1 cellular context compared by ENCODE assay signal in the genomic region with DNA sequence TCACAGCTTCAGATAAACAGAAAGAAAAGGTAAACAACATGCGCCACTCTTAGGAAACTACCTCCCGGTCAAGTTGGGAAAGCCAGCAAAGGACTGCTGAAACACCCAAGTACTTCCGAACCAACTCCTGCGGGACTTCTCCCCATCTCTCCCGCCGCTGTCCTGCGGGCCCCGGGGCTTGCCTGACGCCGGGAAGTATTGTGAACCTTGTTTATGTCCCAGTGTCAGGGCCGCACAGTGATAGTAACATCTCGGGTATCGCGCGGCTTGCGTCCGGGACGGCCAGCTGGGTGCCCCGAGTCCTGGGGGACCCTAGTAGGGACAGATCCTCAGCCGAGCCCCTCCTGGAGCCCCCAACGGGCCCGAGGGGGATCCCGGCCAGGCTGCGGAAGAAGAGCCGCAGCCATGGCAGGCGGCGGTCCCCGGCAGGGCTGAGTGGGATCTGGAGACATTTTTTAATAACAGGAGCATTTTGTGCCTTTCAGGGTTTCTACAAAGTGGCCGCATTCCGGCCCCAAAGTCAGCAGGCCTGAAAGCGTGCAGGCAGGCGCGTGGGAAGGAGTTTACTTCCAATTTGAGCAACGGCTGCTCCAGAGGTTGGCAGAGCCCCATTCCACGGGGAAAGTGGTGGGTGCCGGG.
TF ChIP-seq lines count a peak whose summit lies in the region.

No MANE protein-coding gene starts in this region.

TF ChIP-seq in HepG2, 621 proteins besides CTCF, POLR2A, EP300 and RAD21 (continued from another document and continues in another):
- TF ChIP-seq ZNF280D (CRISPR knock-in tag; IDR thresholded peaks at IDR 0.05) (0 out of 2 replicates have a peak, but pooled peaks have one; percentile 79), HNRNPLL (IDR thresholded peaks at IDR 0.05; ENCODE audit: low read depth, low read length, poor library complexity, severe bottlenecking) (peak; percentile 47), ZFYVE20 (CRISPR knock-in tag; IDR thresholded peaks at IDR 0.05; ENCODE audit: borderline replicate concordance, low read depth) (no peak), SP2 (CRISPR knock-in tag; IDR thresholded peaks at IDR 0.05) (no peak), RARG (CRISPR knock-in tag; IDR thresholded peaks at IDR 0.05; ENCODE audit: low read depth) (no peak), ZSCAN21 (CRISPR knock-in tag; IDR thresholded peaks at IDR 0.05; ENCODE audit: borderline replicate concordance) (no peak), KMT2B (CRISPR knock-in tag; IDR thresholded peaks at IDR 0.05) (peak; percentile 20; the same call in 1 of the 2 replicates), AKNA (CRISPR knock-in tag; IDR thresholded peaks at IDR 0.05; ENCODE audit: borderline replicate concordance) (no peak), ZNF772 (CRISPR knock-in tag; IDR thresholded peaks at IDR 0.05) (peak; percentile 10; the same call in 1 of the 2 replicates), MLXIP (CRISPR knock-in tag; IDR thresholded peaks at IDR 0.05; ENCODE audit: borderline replicate concordance) (0 out of 2 replicates have a peak, but pooled peaks have one; percentile 38), SMAD9 (CRISPR knock-in tag; IDR thresholded peaks at IDR 0.05) (0 out of 2 replicates have a peak, but pooled peaks have one; percentile 25), ZNF484 (CRISPR knock-in tag; IDR thresholded peaks at IDR 0.05; ENCODE audit: borderline replicate concordance, low read depth) (no peak), KLF11 (CRISPR knock-in tag; IDR thresholded peaks at IDR 0.05) (0 out of 2 replicates have a peak, but pooled peaks have one; percentile 35), FOXK2 (IDR thresholded peaks at IDR 0.05) (peak; percentile 88), ZNF724P (CRISPR knock-in tag; IDR thresholded peaks at IDR 0.05; ENCODE audit: borderline replicate concordance) (0 out of 2 replicates have a peak, but pooled peaks have one; percentile 29), IKZF4 (CRISPR knock-in tag; IDR thresholded peaks at IDR 0.05; ENCODE audit: borderline replicate concordance, low read depth, not compliant biosample characterization) (peak; percentile 24), TEAD3 (CRISPR knock-in tag; optimal IDR thresholded peaks at IDR 0.05; ENCODE audit: borderline replicate concordance) (peak; percentile 11), ZNF879 (CRISPR knock-in tag; IDR thresholded peaks at IDR 0.05) (no peak), MED8 (CRISPR knock-in tag; IDR thresholded peaks at IDR 0.05; ENCODE audit: insufficient replicate concordance) (no peak), PTBP1 (IDR thresholded peaks at IDR 0.05; ENCODE audit: low read depth, low read length, poor library complexity, severe bottlenecking) (no peak), ZNF644 (CRISPR knock-in tag; IDR thresholded peaks at IDR 0.05; ENCODE audit: low read depth) (0 out of 2 replicates have a peak, but pooled peaks have one; percentile 9), ZSCAN30 (CRISPR knock-in tag; IDR thresholded peaks at IDR 0.05) (peak; percentile 73; the same call in 1 of the 2 replicates), ZNF276 (CRISPR knock-in tag; IDR thresholded peaks at IDR 0.05; ENCODE audit: low read depth) (peak; percentile 22; the same call in 1 of the 2 replicates), ZNF790 (CRISPR knock-in tag; IDR thresholded peaks at IDR 0.05; ENCODE audit: borderline replicate concordance) (0 out of 2 replicates have a peak, but pooled peaks have one; percentile 55)
- TF ChIP-seq, protein P1, sequence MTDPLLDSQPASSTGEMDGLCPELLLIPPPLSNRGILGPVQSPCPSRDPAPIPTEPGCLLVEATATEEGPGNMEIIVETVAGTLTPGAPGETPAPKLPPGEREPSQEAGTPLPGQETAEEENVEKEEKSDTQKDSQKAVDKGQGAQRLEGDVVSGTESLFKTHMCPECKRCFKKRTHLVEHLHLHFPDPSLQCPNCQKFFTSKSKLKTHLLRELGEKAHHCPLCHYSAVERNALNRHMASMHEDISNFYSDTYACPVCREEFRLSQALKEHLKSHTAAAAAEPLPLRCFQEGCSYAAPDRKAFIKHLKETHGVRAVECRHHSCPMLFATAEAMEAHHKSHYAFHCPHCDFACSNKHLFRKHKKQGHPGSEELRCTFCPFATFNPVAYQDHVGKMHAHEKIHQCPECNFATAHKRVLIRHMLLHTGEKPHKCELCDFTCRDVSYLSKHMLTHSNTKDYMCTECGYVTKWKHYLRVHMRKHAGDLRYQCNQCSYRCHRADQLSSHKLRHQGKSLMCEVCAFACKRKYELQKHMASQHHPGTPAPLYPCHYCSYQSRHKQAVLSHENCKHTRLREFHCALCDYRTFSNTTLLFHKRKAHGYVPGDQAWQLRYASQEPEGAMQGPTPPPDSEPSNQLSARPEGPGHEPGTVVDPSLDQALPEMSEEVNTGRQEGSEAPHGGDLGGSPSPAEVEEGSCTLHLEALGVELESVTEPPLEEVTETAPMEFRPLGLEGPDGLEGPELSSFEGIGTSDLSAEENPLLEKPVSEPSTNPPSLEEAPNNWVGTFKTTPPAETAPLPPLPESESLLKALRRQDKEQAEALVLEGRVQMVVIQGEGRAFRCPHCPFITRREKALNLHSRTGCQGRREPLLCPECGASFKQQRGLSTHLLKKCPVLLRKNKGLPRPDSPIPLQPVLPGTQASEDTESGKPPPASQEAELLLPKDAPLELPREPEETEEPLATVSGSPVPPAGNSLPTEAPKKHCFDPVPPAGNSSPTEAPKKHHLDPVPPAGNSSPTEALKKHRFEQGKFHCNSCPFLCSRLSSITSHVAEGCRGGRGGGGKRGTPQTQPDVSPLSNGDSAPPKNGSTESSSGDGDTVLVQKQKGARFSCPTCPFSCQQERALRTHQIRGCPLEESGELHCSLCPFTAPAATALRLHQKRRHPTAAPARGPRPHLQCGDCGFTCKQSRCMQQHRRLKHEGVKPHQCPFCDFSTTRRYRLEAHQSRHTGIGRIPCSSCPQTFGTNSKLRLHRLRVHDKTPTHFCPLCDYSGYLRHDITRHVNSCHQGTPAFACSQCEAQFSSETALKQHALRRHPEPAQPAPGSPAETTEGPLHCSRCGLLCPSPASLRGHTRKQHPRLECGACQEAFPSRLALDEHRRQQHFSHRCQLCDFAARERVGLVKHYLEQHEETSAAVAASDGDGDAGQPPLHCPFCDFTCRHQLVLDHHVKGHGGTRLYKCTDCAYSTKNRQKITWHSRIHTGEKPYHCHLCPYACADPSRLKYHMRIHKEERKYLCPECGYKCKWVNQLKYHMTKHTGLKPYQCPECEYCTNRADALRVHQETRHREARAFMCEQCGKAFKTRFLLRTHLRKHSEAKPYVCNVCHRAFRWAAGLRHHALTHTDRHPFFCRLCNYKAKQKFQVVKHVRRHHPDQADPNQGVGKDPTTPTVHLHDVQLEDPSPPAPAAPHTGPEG (CRISPR knock-in tag; IDR thresholded peaks at IDR 0.05): peak; percentile 43; the same call in 1 of the 2 replicates
- TF ChIP-seq, protein P2, sequence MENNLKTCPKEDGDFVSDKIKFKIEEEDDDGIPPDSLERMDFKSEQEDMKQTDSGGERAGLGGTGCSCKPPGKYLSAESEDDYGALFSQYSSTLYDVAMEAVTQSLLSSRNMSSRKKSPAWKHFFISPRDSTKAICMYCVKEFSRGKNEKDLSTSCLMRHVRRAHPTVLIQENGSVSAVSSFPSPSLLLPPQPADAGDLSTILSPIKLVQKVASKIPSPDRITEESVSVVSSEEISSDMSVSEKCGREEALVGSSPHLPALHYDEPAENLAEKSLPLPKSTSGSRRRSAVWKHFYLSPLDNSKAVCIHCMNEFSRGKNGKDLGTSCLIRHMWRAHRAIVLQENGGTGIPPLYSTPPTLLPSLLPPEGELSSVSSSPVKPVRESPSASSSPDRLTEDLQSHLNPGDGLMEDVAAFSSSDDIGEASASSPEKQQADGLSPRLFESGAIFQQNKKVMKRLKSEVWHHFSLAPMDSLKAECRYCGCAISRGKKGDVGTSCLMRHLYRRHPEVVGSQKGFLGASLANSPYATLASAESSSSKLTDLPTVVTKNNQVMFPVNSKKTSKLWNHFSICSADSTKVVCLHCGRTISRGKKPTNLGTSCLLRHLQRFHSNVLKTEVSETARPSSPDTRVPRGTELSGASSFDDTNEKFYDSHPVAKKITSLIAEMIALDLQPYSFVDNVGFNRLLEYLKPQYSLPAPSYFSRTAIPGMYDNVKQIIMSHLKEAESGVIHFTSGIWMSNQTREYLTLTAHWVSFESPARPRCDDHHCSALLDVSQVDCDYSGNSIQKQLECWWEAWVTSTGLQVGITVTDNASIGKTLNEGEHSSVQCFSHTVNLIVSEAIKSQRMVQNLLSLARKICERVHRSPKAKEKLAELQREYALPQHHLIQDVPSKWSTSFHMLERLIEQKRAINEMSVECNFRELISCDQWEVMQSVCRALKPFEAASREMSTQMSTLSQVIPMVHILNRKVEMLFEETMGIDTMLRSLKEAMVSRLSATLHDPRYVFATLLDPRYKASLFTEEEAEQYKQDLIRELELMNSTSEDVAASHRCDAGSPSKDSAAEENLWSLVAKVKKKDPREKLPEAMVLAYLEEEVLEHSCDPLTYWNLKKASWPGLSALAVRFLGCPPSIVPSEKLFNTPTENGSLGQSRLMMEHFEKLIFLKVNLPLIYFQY (CRISPR knock-in tag; IDR thresholded peaks at IDR 0.05; ENCODE audit: borderline replicate concordance): 0 out of 2 replicates have a peak, but pooled peaks have one; percentile 34
